In the genomic region with DNA sequence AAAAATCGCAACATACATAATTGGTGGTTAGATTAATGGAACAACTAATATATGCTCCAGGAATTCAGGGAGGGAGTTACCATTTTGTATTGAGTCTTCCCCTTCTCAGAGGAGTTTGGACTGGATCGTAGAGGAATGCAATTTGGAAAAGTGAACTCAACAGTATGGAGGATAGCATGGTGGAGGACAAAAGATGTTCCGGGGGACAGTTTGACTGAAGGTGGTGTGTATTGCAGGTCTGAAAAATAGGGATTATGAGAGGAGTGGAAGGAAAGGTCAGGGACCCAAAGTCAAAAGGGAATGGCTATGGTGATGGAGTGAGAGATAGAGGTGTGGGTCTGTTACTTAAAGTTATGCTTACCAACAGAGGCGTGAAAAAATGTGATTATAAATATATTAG, we compare ENCODE assay signal across 2 cellular contexts.
TF ChIP-seq lines count a peak whose summit lies in the region.

No MANE protein-coding gene starts in this region.

TF ChIP-seq in SK-N-SH, 30 proteins besides CTCF, POLR2A, EP300 and RAD21 (continued from another document):
- no peak for TF ChIP-seq NFIC (IDR thresholded peaks at IDR 0.05; ENCODE audit: borderline replicate concordance)
- TF ChIP-seq TAF1 (IDR thresholded peaks at IDR 0.05; ENCODE audit: borderline replicate concordance, low read depth, low read length) = no peak
- no peak for TF ChIP-seq ELF1 (IDR thresholded peaks at IDR 0.05)
- no peak for TF ChIP-seq REST (IDR thresholded peaks at IDR 0.05; ENCODE audit: low read depth, low read length)
- TF ChIP-seq, protein P1, sequence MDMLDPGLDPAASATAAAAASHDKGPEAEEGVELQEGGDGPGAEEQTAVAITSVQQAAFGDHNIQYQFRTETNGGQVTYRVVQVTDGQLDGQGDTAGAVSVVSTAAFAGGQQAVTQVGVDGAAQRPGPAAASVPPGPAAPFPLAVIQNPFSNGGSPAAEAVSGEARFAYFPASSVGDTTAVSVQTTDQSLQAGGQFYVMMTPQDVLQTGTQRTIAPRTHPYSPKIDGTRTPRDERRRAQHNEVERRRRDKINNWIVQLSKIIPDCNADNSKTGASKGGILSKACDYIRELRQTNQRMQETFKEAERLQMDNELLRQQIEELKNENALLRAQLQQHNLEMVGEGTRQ (IDR thresholded peaks at IDR 0.05; ENCODE audit: borderline replicate concordance, low read depth, low read length) = no peak
- no peak for TF ChIP-seq NRF1 (IDR thresholded peaks at IDR 0.05; ENCODE audit: low read depth, low read length)
- TF ChIP-seq RXRA (IDR thresholded peaks at IDR 0.05; ENCODE audit: borderline replicate concordance, low read depth) = no peak
- TF ChIP-seq USF1 (IDR thresholded peaks at IDR 0.05; ENCODE audit: borderline replicate concordance, low read depth) = no peak
- TF ChIP-seq RCOR1 (IDR thresholded peaks at IDR 0.05; ENCODE audit: low read length) = no peak
- TF ChIP-seq FOSL2 (IDR thresholded peaks at IDR 0.05; ENCODE audit: borderline replicate concordance, low read depth) = no peak

TF ChIP-seq in SK-N-SH treated with all-trans-retinoic acid at 6 μM for 48 hours, 23 proteins besides CTCF, POLR2A, EP300 and RAD21 (continued from another document):
- no peak for TF ChIP-seq PPARA (CRISPR knock-in tag; IDR thresholded peaks at IDR 0.05; ENCODE audit: borderline replicate concordance)
- no peak for TF ChIP-seq ISL1 (CRISPR knock-in tag; IDR thresholded peaks at IDR 0.05)
- no peak for TF ChIP-seq GLIS3 (CRISPR knock-in tag; IDR thresholded peaks at IDR 0.05)
- TF ChIP-seq ZFP3 (CRISPR knock-in tag; IDR thresholded peaks at IDR 0.05) = no peak
- TF ChIP-seq, protein P2, sequence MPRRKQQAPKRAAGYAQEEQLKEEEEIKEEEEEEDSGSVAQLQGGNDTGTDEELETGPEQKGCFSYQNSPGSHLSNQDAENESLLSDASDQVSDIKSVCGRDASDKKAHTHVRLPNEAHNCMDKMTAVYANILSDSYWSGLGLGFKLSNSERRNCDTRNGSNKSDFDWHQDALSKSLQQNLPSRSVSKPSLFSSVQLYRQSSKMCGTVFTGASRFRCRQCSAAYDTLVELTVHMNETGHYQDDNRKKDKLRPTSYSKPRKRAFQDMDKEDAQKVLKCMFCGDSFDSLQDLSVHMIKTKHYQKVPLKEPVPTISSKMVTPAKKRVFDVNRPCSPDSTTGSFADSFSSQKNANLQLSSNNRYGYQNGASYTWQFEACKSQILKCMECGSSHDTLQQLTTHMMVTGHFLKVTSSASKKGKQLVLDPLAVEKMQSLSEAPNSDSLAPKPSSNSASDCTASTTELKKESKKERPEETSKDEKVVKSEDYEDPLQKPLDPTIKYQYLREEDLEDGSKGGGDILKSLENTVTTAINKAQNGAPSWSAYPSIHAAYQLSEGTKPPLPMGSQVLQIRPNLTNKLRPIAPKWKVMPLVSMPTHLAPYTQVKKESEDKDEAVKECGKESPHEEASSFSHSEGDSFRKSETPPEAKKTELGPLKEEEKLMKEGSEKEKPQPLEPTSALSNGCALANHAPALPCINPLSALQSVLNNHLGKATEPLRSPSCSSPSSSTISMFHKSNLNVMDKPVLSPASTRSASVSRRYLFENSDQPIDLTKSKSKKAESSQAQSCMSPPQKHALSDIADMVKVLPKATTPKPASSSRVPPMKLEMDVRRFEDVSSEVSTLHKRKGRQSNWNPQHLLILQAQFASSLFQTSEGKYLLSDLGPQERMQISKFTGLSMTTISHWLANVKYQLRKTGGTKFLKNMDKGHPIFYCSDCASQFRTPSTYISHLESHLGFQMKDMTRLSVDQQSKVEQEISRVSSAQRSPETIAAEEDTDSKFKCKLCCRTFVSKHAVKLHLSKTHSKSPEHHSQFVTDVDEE (CRISPR knock-in tag; IDR thresholded peaks at IDR 0.05) = no peak
- TF ChIP-seq ARNTL (CRISPR knock-in tag; IDR thresholded peaks at IDR 0.05; ENCODE audit: borderline replicate concordance, low read depth) = no peak
- no peak for TF ChIP-seq ZNF565 (CRISPR knock-in tag; conservative IDR thresholded peaks at IDR 0.05; ENCODE audit: low read depth)
- no peak for TF ChIP-seq ZNF8 (CRISPR knock-in tag; IDR thresholded peaks at IDR 0.05)
- TF ChIP-seq, protein P3, sequence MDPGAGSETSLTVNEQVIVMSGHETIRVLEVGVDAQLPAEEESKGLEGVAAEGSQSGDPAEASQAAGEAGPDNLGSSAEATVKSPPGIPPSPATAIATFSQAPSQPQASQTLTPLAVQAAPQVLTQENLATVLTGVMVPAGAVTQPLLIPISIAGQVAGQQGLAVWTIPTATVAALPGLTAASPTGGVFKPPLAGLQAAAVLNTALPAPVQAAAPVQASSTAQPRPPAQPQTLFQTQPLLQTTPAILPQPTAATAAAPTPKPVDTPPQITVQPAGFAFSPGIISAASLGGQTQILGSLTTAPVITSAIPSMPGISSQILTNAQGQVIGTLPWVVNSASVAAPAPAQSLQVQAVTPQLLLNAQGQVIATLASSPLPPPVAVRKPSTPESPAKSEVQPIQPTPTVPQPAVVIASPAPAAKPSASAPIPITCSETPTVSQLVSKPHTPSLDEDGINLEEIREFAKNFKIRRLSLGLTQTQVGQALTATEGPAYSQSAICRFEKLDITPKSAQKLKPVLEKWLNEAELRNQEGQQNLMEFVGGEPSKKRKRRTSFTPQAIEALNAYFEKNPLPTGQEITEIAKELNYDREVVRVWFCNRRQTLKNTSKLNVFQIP (CRISPR knock-in tag; IDR thresholded peaks at IDR 0.05; ENCODE audit: borderline replicate concordance, low read depth) = no peak
- TF ChIP-seq SNAI2 (CRISPR knock-in tag; IDR thresholded peaks at IDR 0.05) = no peak
